In the genomic region with DNA sequence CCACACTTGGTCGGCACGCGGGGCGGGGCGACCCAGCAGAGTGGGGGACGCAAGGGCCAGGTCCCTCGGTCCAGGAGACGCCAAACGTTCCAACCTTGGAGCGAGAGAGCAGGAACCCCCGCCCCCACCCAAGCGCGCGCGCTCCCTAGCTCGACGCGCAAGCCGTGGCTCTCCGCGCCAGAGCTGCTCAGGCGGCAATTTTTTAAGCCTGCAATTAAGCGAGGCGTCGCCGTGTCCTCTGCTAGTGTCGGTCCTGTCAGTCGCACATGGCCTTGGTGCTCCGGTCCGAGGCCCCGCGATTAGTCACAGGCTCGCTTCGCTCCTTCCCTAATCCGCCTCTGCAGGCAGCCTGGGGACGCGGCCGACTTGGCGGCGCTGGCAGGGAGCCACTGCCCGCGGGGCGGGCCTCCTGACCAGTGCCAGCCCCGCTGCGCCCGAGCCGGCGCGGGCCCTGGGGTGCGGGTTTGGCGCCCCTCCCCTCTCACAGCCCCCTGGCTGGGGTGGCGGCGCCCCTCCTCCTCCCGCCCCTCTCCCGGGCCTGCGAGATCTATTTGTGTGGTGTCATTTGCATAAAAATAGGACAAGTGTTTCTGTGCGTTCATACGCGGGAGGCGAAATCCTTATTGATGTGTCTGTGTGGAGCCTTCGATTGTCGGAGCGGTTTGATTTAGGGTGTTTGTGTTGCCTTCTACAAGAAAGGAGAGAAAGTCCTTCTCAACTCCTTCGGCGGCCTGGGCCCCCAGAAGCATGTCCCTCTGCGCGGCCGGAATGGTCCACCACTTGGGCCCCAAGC, we compare ENCODE assay signal across 8 cellular contexts.
DNase-seq lines count a peak whose midpoint lies in the region; ATAC-seq and FAIRE-seq lines count a peak whose summit lies in the region.

No MANE protein-coding gene starts in this region.

- no peaks in the 10 kb centered on the region for H3K9me3 ChIP-seq in mucosa of stomach (ENCODE audit: control insufficient read depth, low read length)

- H3K4me3 Mint-ChIP-seq in effector memory CD8-positive, alpha-beta T cell: peak overlapping the region; percentile 78 to 79

- ATAC-seq in effector memory CD8-positive, alpha-beta T cell (replicated peaks): no peak
- ATAC-seq in GM19395 (IDR thresholded peaks at IDR 0.05; ENCODE audit: unreplicated experiment) (no peak), GM19463 (IDR thresholded peaks at IDR 0.05; ENCODE audit: unreplicated experiment) (no peak)

- no peak overlapping the region for H2AFZ ChIP-seq in ACC112 (ENCODE audit: low read length, unreplicated experiment)

- DNase-seq in GM19239 (ENCODE audit: insufficient read length, low spot score): peak; percentile 20
- peak; percentile 87 for DNase-seq in RCC 7860 (ENCODE audit: low spot score)
- DNase-seq in effector memory CD8-positive, alpha-beta T cell: no peak
- no peak for DNase-seq in pons (ENCODE audit: low spot score)

- no peaks in the 10 kb centered on the region for H3K27me3 ChIP-seq in ACC112 (ENCODE audit: insufficient read depth, low read length)
- no peaks in the 10 kb centered on the region for H3K27me3 ChIP-seq in mucosa of stomach (ENCODE audit: control insufficient read depth, insufficient read depth, low read length)

- no peaks in the 10 kb centered on the region for H3K36me3 Mint-ChIP-seq in effector memory CD8-positive, alpha-beta T cell (ENCODE audit: insufficient read depth)

- H3K27ac ChIP-seq in ACC112 (ENCODE audit: low read depth, low read length): peak overlapping the region; percentile 90; the same call in 1 of the 2 replicates

- no peak overlapping the region for H3K27ac Mint-ChIP-seq in effector memory CD8-positive, alpha-beta T cell

- H3K79me2 ChIP-seq in ACC112 (ENCODE audit: control insufficient read depth, insufficient read depth, low read length, unreplicated experiment): no peaks in the 10 kb centered on the region

- H3K4me3 ChIP-seq in ACC112 (ENCODE audit: low read depth, low read length) (peak overlapping the region; percentile 80), mucosa of stomach (ENCODE audit: low read length) (no peak overlapping the region)

- H3K36me3 ChIP-seq in ACC112 (ENCODE audit: insufficient read depth, low read length): no peaks in the 10 kb centered on the region
- no peaks in the 10 kb centered on the region for H3K36me3 ChIP-seq in mucosa of stomach (ENCODE audit: control insufficient read depth, insufficient read depth, low read length)

- FAIRE-seq in GM19239 (lab: Jason Lieb, UNC) (no peak), RCC 7860 (lab: Jason Lieb, UNC) (peak; percentile 64)

- no peaks in the 10 kb centered on the region for H3K27me3 Mint-ChIP-seq in effector memory CD8-positive, alpha-beta T cell

- H3K4me1 ChIP-seq in ACC112 (ENCODE audit: control insufficient read depth, insufficient read depth, low read length, unreplicated experiment): peaks cover 9% of the 10 kb centered on the region
- H3K4me1 ChIP-seq in mucosa of stomach (ENCODE audit: control insufficient read depth, insufficient read depth, low read length): peaks cover 12% of the 10 kb centered on the region

- H3K9me3 Mint-ChIP-seq in effector memory CD8-positive, alpha-beta T cell: no peaks in the 10 kb centered on the region

- peak overlapping the region; percentile 59 for H3K9ac ChIP-seq in mucosa of stomach (ENCODE audit: low read length)

- H3K4me1 Mint-ChIP-seq in effector memory CD8-positive, alpha-beta T cell (ENCODE audit: low read depth in 2 of 2): peaks cover 4 to 5% of the 10 kb centered on the region in 2 donors

Comparison
In these comparisons a context has a peak if more than half of its experiments do, and no peak if none do; other contexts are left out.
1. DNase-seq: peak in GM19239 (single experiment) and RCC 7860 (single experiment); none in effector memory CD8-positive, alpha-beta T cell (0 of 3) and pons (single experiment).